Comparison of ENCODE assay signal across 7 cellular contexts in the genomic region with DNA sequence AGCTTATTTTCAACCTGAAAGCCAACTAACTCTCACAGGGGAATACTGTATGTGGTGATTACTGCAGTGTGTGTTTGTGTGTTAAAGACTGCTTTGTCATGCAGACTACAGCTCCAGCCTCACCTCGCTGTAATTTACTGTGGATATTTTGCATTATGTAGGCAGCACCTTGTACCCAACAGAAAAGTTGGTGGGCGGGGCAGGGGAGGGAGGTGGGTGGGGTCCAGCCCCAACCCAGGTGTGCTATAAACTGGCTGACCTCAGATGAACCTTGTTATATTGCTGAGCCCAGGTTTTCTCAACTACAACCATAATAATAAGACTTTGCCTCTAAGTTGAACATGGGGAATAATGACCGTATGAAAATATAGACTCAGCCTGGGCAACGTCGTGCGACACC. TPM values are rescaled to one million over a fixed set of nuclear protein-coding genes. Genes with fewer than 3 reads are reported as not detected.
"Had no signal": no experiment of that assay in that cellular context is flagged by ENCODE, and none has a peak within 500 bp of the region (broad histone marks: within the 10 kb centered on the region; RNA-seq: fewer than 3 reads in every experiment).

No MANE protein-coding gene starts in this region.

RNA-seq across cellular contexts. Expression of a gene that starts 26.2 kb away (rescaled TPM):
- total RNA-seq: LHCN-M2, M059J, PC-3, Peyer's patch, Right ventricle myocardium inferior, SJCRH30, SK-MEL-5 had no signal
